In the genomic region with DNA sequence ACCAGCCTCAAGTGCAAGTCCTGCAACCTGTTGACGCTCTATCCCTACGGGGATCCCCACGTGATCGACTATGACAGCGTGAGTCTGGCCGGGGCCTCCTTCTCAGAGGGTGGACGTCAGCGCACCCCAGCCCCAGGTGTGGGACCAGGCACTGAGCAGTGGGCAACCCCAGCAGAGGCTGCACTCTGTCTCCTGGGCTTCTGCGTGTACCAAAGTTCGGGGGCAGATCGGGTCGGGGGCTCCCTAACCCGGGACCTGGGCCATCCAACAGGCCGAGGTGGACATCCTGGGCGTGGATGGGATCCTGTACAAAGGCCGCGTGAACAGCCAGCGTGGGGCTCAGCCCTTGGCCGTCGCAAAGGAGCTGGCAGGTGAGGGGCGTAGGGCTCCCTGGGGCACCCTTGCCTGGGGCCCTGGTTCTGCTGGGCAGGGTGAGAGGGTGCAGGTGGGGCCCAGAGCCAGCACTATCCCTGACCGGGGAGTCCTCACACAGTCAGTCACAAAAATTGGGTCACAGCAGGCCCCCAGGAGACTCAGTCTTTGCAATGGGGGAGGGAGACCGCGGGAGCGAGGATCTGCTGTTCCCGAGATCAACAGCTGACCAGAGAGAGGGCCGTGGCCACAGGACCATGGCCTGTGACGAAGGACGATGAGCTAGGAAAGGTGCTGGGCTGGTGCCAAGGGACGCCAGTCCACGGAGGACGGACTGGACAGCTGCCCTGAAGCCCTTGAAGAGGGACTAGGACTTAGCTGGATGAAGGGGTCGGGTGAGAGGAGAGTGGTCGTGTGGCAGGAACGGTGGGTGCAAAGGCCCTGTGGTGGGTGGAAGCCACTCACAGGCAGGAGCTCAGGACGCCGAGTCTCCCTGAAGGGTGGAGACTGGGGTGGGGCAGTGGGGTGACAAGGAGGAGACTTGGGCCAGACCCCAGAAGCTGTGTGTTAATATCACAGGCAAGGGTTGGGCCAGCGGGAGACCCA, we compare ENCODE assay signal across 2 cellular contexts.
A peak's percentile ranks its signal among the peaks of the same experiment; 100 is the strongest.
TF ChIP-seq lines count a peak whose summit lies in the region.

No MANE protein-coding gene starts in this region.

TF ChIP-seq in HEK293, 187 proteins besides CTCF, POLR2A, EP300 and RAD21:
- TF ChIP-seq ZNF623 (tag by site-specific recombination; IDR thresholded peaks at IDR 0.05) (peak; percentile 98), MEIS1 (CRISPR knock-in tag; IDR thresholded peaks at IDR 0.05; ENCODE audit: borderline replicate concordance) (no peak), ZNF133 (tag by site-specific recombination; IDR thresholded peaks at IDR 0.05) (no peak), ZNF555 (tag by site-specific recombination; conservative IDR thresholded peaks at IDR 0.05) (no peak)
- TF ChIP-seq, protein P1, sequence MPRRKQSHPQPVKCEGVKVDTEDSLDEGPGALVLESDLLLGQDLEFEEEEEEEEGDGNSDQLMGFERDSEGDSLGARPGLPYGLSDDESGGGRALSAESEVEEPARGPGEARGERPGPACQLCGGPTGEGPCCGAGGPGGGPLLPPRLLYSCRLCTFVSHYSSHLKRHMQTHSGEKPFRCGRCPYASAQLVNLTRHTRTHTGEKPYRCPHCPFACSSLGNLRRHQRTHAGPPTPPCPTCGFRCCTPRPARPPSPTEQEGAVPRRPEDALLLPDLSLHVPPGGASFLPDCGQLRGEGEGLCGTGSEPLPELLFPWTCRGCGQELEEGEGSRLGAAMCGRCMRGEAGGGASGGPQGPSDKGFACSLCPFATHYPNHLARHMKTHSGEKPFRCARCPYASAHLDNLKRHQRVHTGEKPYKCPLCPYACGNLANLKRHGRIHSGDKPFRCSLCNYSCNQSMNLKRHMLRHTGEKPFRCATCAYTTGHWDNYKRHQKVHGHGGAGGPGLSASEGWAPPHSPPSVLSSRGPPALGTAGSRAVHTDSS (tag by site-specific recombination; IDR thresholded peaks at IDR 0.05): no peak

TF ChIP-seq in H1, 55 proteins besides CTCF, POLR2A, EP300 and RAD21:
- peak; percentile 63; the same call in 1 of the 2 replicates for TF ChIP-seq KDM1A (IDR thresholded peaks at IDR 0.05; ENCODE audit: borderline replicate concordance, low read length)
- no peak for TF ChIP-seq RNF2 (IDR thresholded peaks at IDR 0.05; ENCODE audit: borderline replicate concordance, low read depth, low read length, missing control alignments, poor library complexity, severe bottlenecking)
